Comparison of ENCODE assay signal across 1 cellular context in genomic region chr11:130369141-130369691, GRCh38.
TF ChIP-seq lines count a peak whose summit lies in the region.

No MANE protein-coding gene starts in this region.

TF ChIP-seq in SK-N-SH treated with all-trans-retinoic acid at 6 μM for 48 hours, 23 proteins besides CTCF, POLR2A, EP300 and RAD21 (continued from another document):
- no peak for TF ChIP-seq POU6F1 (CRISPR knock-in tag; IDR thresholded peaks at IDR 0.05; ENCODE audit: borderline replicate concordance, low read depth)
